In genomic region chr5:95743248-95743647, GRCh38 we compare ENCODE assay signal across 1 cellular context.
TF ChIP-seq lines count a peak whose summit lies in the region.

No MANE protein-coding gene starts in this region.

TF ChIP-seq in K562, 482 proteins besides CTCF, POLR2A, EP300 and RAD21 (continued from another document):
- peak; percentile 29; the same call in 1 of the 2 replicates for TF ChIP-seq SPI1 (IDR thresholded peaks at IDR 0.05; ENCODE audit: borderline replicate concordance, low read depth, low read length)
- no peak for TF ChIP-seq HMG20A (CRISPR knock-in tag; conservative IDR thresholded peaks at IDR 0.05)
